In genomic region chr17:31593806-31594205, GRCh38 we compare ENCODE assay signal across 12 cellular contexts.
DNase-seq lines count a peak whose midpoint lies in the region; ATAC-seq and TF ChIP-seq lines count a peak whose summit lies in the region.
"Had no signal": no experiment of that assay in that cellular context is flagged by ENCODE, and none has a peak within 500 bp of the region (broad histone marks: within the 10 kb centered on the region; RNA-seq: fewer than 3 reads in every experiment).

No MANE protein-coding gene starts in this region.

- POLR2A ChIA-PET in SK-N-SH (lab: Yijun Ruan, JAX): no interaction called here

- H3K9me2 ChIP-seq in SK-N-SH: no peaks in the 10 kb centered on the region

- H2AFZ ChIP-seq in SK-N-SH (ENCODE audit: low read depth): no peak overlapping the region

- H3K4me1 ChIP-seq in SK-N-SH (ENCODE audit: control insufficient read depth in 1 of 2, insufficient read depth in 2 of 2, low read depth in 1 of 2, low read length in 1 of 2): peaks cover 8 to 43% of the 10 kb centered on the region in 2 experiments; a peak in 3 of 4 replicates

- peak overlapping the region; percentile 23; the same call in 1 of the 2 replicates for H3K4me2 ChIP-seq in SK-N-SH

- H3K27me3 ChIP-seq in SK-N-SH (ENCODE audit: insufficient read depth): no peaks in the 10 kb centered on the region

- H3K9ac ChIP-seq in SK-N-SH: 0 out of 2 replicates have a peak overlapping the region, but pooled peaks have one; percentile 22

- intact Hi-C loops in Right ventricle myocardium inferior (cut with DNase I): no loop called here

- DNase-seq in GM04503 (ENCODE audit: low read depth) (peak; percentile 69), SK-N-SH (no peak), Right ventricle myocardium inferior (ENCODE audit: missing footprints) (no peak), NCI-H748 (lab: John Stamatoyannopoulos, UW; ENCODE audit: unreplicated experiment) (no peak), NCI-H1092 treated with DMSO at 0.1 percent for 48 hours (lab: John Stamatoyannopoulos, UW) (no peak), T-helper 9 cell (no peak)
- DNase-seq: activated CD4-positive, alpha-beta T cell treated with anti-CD3 and anti-CD28 coated beads for 48 hours; DMS153; natural killer cell; NCI-H2227 treated with DMSO at 0.1 percent for 48 hours had no signal

- peak overlapping the region; percentile 75 to 93 for H3K27ac ChIP-seq in SK-N-SH (ENCODE audit: low read depth in 2 of 2, low read length in 1 of 2)
- H3K27ac ChIP-seq in skin epidermis: peak overlapping the region in 11 of 21 experiments; percentile 20 to 83 (median 42)

- no peaks in the 10 kb centered on the region for H3K9me3 ChIP-seq in SK-N-SH

- no peak for TF ChIP-seq CTCF in SK-N-SH (IDR thresholded peaks at IDR 0.05)

- H3K4me3 ChIP-seq in SK-N-SH (ENCODE audit: low read depth in 2 of 2, low read length in 1 of 2): no peak overlapping the region
- H3K4me3 ChIP-seq in skin epidermis: no peak overlapping the region

- peaks cover 34% of the 10 kb centered on the region for H3F3A ChIP-seq in SK-N-SH (replicated peaks; ENCODE audit: insufficient read depth)

- CTCF ChIA-PET in SK-N-SH (lab: Yijun Ruan, JAX): no interaction called here

- TF ChIP-seq EP300 in SK-N-SH (IDR thresholded peaks at IDR 0.05; ENCODE audit: borderline replicate concordance in 1 of 2, low read depth in 1 of 2, low read length in 1 of 2): peak in 1 of 2 experiments; percentile 92; a peak in 1 of 4 replicates

- ATAC-seq in Right ventricle myocardium inferior (peak; percentile 62), HG02938 (IDR thresholded peaks at IDR 0.05; ENCODE audit: unreplicated experiment) (no peak)
- ATAC-seq: natural killer cell had no signal

- no peaks in the 10 kb centered on the region for H3K79me2 ChIP-seq in SK-N-SH (ENCODE audit: insufficient read depth)

- no peaks in the 10 kb centered on the region for H4K20me1 ChIP-seq in SK-N-SH (ENCODE audit: insufficient read depth)

- WGBS in SK-N-SH (ENCODE audit: low lambda C conversion rate): 28% methylated on average over 6 of the region's 7 CpGs

- H3K36me3 ChIP-seq in SK-N-SH (replicated peaks in 1 of 2; ENCODE audit: control insufficient read depth in 1 of 2, insufficient read depth in 2 of 2, low read length in 1 of 2): peaks cover 0 to 8% of the 10 kb centered on the region in 2 experiments

- no peak for TF ChIP-seq RAD21 in SK-N-SH (IDR thresholded peaks at IDR 0.05; ENCODE audit: low read length)

TF ChIP-seq in SK-N-SH, 30 proteins besides CTCF, POLR2A, EP300 and RAD21:
- TF ChIP-seq POLR2AphosphoS5 (IDR thresholded peaks at IDR 0.05; ENCODE audit: low read depth, low read length): peak; percentile 72; the same call in 1 of the 2 replicates
- peak; percentile 91 for TF ChIP-seq TEAD4 (IDR thresholded peaks at IDR 0.05; ENCODE audit: borderline replicate concordance, insufficient read depth)
- peak; percentile 92 for TF ChIP-seq MAX (IDR thresholded peaks at IDR 0.05; ENCODE audit: low read depth)
- TF ChIP-seq, protein P1, sequence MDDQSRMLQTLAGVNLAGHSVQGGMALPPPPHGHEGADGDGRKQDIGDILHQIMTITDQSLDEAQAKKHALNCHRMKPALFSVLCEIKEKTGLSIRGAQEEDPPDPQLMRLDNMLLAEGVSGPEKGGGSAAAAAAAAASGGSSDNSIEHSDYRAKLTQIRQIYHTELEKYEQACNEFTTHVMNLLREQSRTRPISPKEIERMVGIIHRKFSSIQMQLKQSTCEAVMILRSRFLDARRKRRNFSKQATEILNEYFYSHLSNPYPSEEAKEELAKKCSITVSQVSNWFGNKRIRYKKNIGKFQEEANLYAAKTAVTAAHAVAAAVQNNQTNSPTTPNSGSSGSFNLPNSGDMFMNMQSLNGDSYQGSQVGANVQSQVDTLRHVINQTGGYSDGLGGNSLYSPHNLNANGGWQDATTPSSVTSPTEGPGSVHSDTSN (IDR thresholded peaks at IDR 0.05): peak; percentile 77
- TF ChIP-seq, protein P2, sequence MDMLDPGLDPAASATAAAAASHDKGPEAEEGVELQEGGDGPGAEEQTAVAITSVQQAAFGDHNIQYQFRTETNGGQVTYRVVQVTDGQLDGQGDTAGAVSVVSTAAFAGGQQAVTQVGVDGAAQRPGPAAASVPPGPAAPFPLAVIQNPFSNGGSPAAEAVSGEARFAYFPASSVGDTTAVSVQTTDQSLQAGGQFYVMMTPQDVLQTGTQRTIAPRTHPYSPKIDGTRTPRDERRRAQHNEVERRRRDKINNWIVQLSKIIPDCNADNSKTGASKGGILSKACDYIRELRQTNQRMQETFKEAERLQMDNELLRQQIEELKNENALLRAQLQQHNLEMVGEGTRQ (IDR thresholded peaks at IDR 0.05; ENCODE audit: borderline replicate concordance, low read depth, low read length): no peak
- TF ChIP-seq FOXM1 (IDR thresholded peaks at IDR 0.05; ENCODE audit: low read depth): peak; percentile 34; the same call in 1 of the 2 replicates
- TF ChIP-seq RXRA (IDR thresholded peaks at IDR 0.05; ENCODE audit: borderline replicate concordance, low read depth): peak; percentile 39; the same call in 1 of the 2 replicates
- no peak for TF ChIP-seq EZH2phosphoT487 (IDR thresholded peaks at IDR 0.05; ENCODE audit: borderline replicate concordance, low read depth)
- TF ChIP-seq FOSL2 (IDR thresholded peaks at IDR 0.05; ENCODE audit: borderline replicate concordance, low read depth): peak; percentile 45; the same call in 1 of the 2 replicates
- no peak for TF ChIP-seq ELF1 (IDR thresholded peaks at IDR 0.05)
- TF ChIP-seq JUND (IDR thresholded peaks at IDR 0.05): peak; percentile 42; the same call in 1 of the 2 replicates
- no peak for TF ChIP-seq CHD2 (IDR thresholded peaks at IDR 0.05; ENCODE audit: low read length, partially characterized antibody)
- peak; percentile 99 for TF ChIP-seq TCF12 (IDR thresholded peaks at IDR 0.05)
- TF ChIP-seq MEF2A (IDR thresholded peaks at IDR 0.05; ENCODE audit: borderline replicate concordance, low read depth): peak; percentile 26; the same call in 1 of the 2 replicates
- TF ChIP-seq, protein P3, sequence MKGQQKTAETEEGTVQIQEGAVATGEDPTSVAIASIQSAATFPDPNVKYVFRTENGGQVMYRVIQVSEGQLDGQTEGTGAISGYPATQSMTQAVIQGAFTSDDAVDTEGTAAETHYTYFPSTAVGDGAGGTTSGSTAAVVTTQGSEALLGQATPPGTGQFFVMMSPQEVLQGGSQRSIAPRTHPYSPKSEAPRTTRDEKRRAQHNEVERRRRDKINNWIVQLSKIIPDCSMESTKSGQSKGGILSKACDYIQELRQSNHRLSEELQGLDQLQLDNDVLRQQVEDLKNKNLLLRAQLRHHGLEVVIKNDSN (IDR thresholded peaks at IDR 0.05; ENCODE audit: borderline replicate concordance, low read depth): no peak
- peak; percentile 87 for TF ChIP-seq NFIC (IDR thresholded peaks at IDR 0.05; ENCODE audit: borderline replicate concordance)
- TF ChIP-seq YY1 (IDR thresholded peaks at IDR 0.05; ENCODE audit: low read depth): no peak
- TF ChIP-seq SIN3A (IDR thresholded peaks at IDR 0.05; ENCODE audit: borderline replicate concordance, low read depth, low read length): no peak
TF ChIP-seq in SK-N-SH: peak in this region for 11.
